Comparison of ENCODE assay signal across 13 cellular contexts in genomic region chr2:16652296-16653082, GRCh38. TPM values are rescaled to one million over a fixed set of nuclear protein-coding genes. Genes with fewer than 3 reads are reported as not detected.
DNase-seq lines count a peak whose midpoint lies in the region; ATAC-seq and TF ChIP-seq lines count a peak whose summit lies in the region.
"Had no signal": no experiment of that assay in that cellular context is flagged by ENCODE, and none has a peak within 500 bp of the region (broad histone marks: within the 10 kb centered on the region; RNA-seq: fewer than 3 reads in every experiment).

No MANE protein-coding gene starts in this region.

- no peaks in the 10 kb centered on the region for H3K27me3 Mint-ChIP-seq in activated naive CD8-positive, alpha-beta T cell treated with anti-CD3 and anti-CD28 coated beads for 36 hours

- intact Hi-C loops in breast epithelium (cut with DNase I; ENCODE audit: low total_unique reads): no loop called here

- no peaks in the 10 kb centered on the region for H3K36me3 Mint-ChIP-seq in activated naive CD8-positive, alpha-beta T cell treated with anti-CD3 and anti-CD28 coated beads for 36 hours
- H3K36me3 Mint-ChIP-seq: CD4-positive, CD25-positive, alpha-beta regulatory T cell had no signal

- H3K4me3 Mint-ChIP-seq in activated naive CD8-positive, alpha-beta T cell treated with anti-CD3 and anti-CD28 coated beads for 36 hours: no peak overlapping the region
- H3K4me3 Mint-ChIP-seq: CD4-positive, CD25-positive, alpha-beta regulatory T cell had no signal

- TF ChIP-seq CTCF in DOHH2 (IDR thresholded peaks at IDR 0.05; ENCODE audit: low read depth, low read length, poor library complexity, severe bottlenecking): no peak
- no peak for TF ChIP-seq CTCF in breast epithelium (IDR thresholded peaks at IDR 0.05)

- H3K9me2 ChIP-seq in DOHH2 (replicated peaks; ENCODE audit: control insufficient read depth, low read length): no peaks in the 10 kb centered on the region

- no peaks in the 10 kb centered on the region for H3K9me3 ChIP-seq in DOHH2 (ENCODE audit: control insufficient read depth, insufficient read depth, low read length)
- H3K9me3 ChIP-seq in breast epithelium: no peaks in the 10 kb centered on the region
- no peaks in the 10 kb centered on the region for H3K9me3 ChIP-seq in skeletal muscle tissue (ENCODE audit: control insufficient read depth in 3 of 3, low read length in 3 of 3)

- no peak overlapping the region for H3K27ac Mint-ChIP-seq in activated naive CD8-positive, alpha-beta T cell treated with anti-CD3 and anti-CD28 coated beads for 36 hours

- H3K4me1 ChIP-seq in DOHH2 (ENCODE audit: control insufficient read depth, low read length) (peaks cover 100% of the 10 kb centered on the region), breast epithelium (peaks cover 23 to 32% of the 10 kb centered on the region in 2 donors), skeletal muscle tissue (ENCODE audit: control insufficient read depth in 3 of 3, insufficient read depth in 3 of 3, low read length in 3 of 3) (peaks cover 70 to 78% (median 72%) of the 10 kb centered on the region in 3 donors)

- H3K9me3 Mint-ChIP-seq in activated naive CD8-positive, alpha-beta T cell treated with anti-CD3 and anti-CD28 coated beads for 36 hours: no peaks in the 10 kb centered on the region

- no peak for TF ChIP-seq POLR2A in breast epithelium (IDR thresholded peaks at IDR 0.05)

- peak overlapping the region in 1 of 3 donors; percentile 17 for H3K9ac ChIP-seq in skeletal muscle tissue (ENCODE audit: low read depth in 1 of 3, low read length in 3 of 3)

- DNase-seq in breast epithelium (ENCODE audit: low spot score in 2 of 2) (no peak), left lobe of liver (ENCODE audit: low spot score) (peak; percentile 31), NCI-H226 (no peak), NCI-H2107 treated with DMSO at 0.1 percent for 48 hours (lab: John Stamatoyannopoulos, UW; ENCODE audit: unreplicated experiment) (no peak)
- DNase-seq in activated naive CD8-positive, alpha-beta T cell treated with anti-CD3 and anti-CD28 coated beads for 36 hours: no peak
- DNase-seq: CD4-positive, CD25-positive, alpha-beta regulatory T cell; NCI-H2029; SW 1271 had no signal

- peak overlapping the region; percentile 99 for H3K27ac ChIP-seq in DOHH2 (ENCODE audit: low read depth, low read length)
- H3K27ac ChIP-seq in breast epithelium: peak overlapping the region; percentile 79 to 92
- H3K27ac ChIP-seq in skeletal muscle tissue (ENCODE audit: low read depth, low read length): peak overlapping the region; percentile 43
- H3K27ac ChIP-seq: HL-60 had no signal

- ATAC-seq in left lobe of liver (no peak), GM21447 (IDR thresholded peaks at IDR 0.05; ENCODE audit: unreplicated experiment) (no peak)
- ATAC-seq: HCT116 had no signal

- H3K4me1 Mint-ChIP-seq in activated naive CD8-positive, alpha-beta T cell treated with anti-CD3 and anti-CD28 coated beads for 36 hours: no peaks in the 10 kb centered on the region
- H3K4me1 Mint-ChIP-seq: CD4-positive, CD25-positive, alpha-beta regulatory T cell had no signal

- H3K79me2 ChIP-seq in DOHH2 (ENCODE audit: control insufficient read depth, low read length): peaks cover 82% of the 10 kb centered on the region

- H3K36me3 ChIP-seq in DOHH2 (ENCODE audit: control insufficient read depth, low read length) (peaks cover 14% of the 10 kb centered on the region), breast epithelium (no peaks in the 10 kb centered on the region), skeletal muscle tissue (ENCODE audit: control insufficient read depth in 3 of 3, insufficient read depth in 3 of 3, low read length in 3 of 3) (no peaks in the 10 kb centered on the region)

- H3K4me2 ChIP-seq in DOHH2 (ENCODE audit: low read length): peak overlapping the region; percentile 90

- peaks cover 42% of the 10 kb centered on the region for H3F3A ChIP-seq in DOHH2 (ENCODE audit: control insufficient read depth, insufficient read depth)

- no peaks in the 10 kb centered on the region for H3K27me3 ChIP-seq in DOHH2 (ENCODE audit: control insufficient read depth, low read length)
- no peaks in the 10 kb centered on the region for H3K27me3 ChIP-seq in breast epithelium
- no peaks in the 10 kb centered on the region for H3K27me3 ChIP-seq in skeletal muscle tissue (ENCODE audit: control insufficient read depth in 3 of 3, insufficient read depth in 3 of 3, low read length in 3 of 3)

- H4K20me1 ChIP-seq in DOHH2 (ENCODE audit: control insufficient read depth, insufficient read depth, low read depth, low read length): no peaks in the 10 kb centered on the region

- H3K4me3 ChIP-seq in DOHH2 (ENCODE audit: low read length) (peak overlapping the region; percentile 61), breast epithelium (peak overlapping the region in 2 of 3 donors; percentile 4 to 34), skeletal muscle tissue (ENCODE audit: low read length in 3 of 3) (no peak overlapping the region)

RNA-seq across cellular contexts. Expression of gene CYRIA, which starts 13.1 kb away (rescaled TPM):
- total RNA-seq in breast epithelium: 10 to 100 TPM; 12.5 to 18.7 (median 17.7) TPM
- total RNA-seq in left lobe of liver: 1.7 TPM
- 4.7 TPM for total RNA-seq in skeletal muscle tissue
- total RNA-seq in activated naive CD8-positive, alpha-beta T cell treated with anti-CD3 and anti-CD28 coated beads for 36 hours: under 1 TPM; 0.14 to 0.16 TPM
- total RNA-seq: CD4-positive, CD25-positive, alpha-beta regulatory T cell had no signal

Comparison
In these comparisons a context has a peak if more than half of its experiments do, and no peak if none do; other contexts are left out.
1. H3K27ac ChIP-seq: peak in every context shown above with its lines; median percentile 99 in DOHH2; 86 in breast epithelium; 43 in skeletal muscle tissue.
2. H3K4me3 ChIP-seq: peak in DOHH2 (single experiment) and breast epithelium (2 of 3); none in skeletal muscle tissue (0 of 3).